ENCODE assay signal across 8 cellular contexts in the genomic region with DNA sequence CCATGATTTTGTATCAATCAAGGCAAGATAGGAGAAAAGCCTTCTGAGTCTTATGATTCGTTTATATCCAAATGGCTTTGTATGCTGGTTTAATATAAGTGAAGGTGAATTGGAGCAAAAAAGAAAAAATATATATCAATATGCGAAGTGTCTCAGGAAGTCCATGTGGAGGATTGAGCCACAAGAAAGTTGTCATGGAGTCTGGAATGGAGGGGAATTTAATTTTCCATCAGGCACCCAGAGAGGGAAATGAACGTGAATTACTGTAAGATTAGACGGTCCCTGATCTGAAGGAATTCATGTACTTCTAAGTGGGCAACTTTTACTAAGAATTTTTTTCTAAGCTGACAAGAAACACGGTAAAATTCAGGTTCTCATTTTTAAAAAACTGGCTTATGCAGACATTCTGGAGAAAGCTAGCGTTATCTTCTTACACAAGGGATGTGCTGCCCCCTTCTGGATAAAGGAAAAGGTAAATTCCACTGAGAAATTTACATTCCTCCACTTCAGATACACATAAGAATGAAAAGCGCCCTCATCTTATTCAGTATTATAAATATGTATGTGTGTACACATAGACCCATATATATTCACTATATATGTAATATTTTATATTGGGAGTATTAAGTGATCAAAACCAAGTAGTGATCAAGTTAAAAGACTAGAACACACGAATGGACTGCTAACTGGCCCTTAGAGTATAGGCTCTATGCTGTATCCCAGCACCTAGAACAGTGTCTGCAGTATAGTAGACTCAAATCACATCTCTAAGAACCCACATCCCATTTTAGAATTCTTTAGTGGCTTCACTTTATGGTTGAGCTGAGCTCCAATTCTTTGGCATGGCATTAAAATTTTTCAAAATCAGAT.
DNase-seq lines count a peak whose midpoint lies in the region; ATAC-seq, FAIRE-seq and TF ChIP-seq lines count a peak whose summit lies in the region.

No MANE protein-coding gene starts in this region.

- H3K9ac ChIP-seq in colonic mucosa (ENCODE audit: low read depth in 2 of 2, low read length in 2 of 2) = no peak overlapping the region

- H3K9me3 ChIP-seq in colonic mucosa (no peaks in the 10 kb centered on the region), mucosa of descending colon (no peaks in the 10 kb centered on the region), MG63 (no peaks in the 10 kb centered on the region)

- H3K27me3 ChIP-seq in colonic mucosa = no peaks in the 10 kb centered on the region
- H3K27me3 ChIP-seq in MG63 = no peaks in the 10 kb centered on the region

- H3K27ac ChIP-seq in colonic mucosa = no peak overlapping the region

- DNase-seq in ACHN (peak; percentile 80), GM18507 (ENCODE audit: extremely low spot score, insufficient read length, low read depth) (no peak), NCI-H748 treated with DMSO at 0.1 percent for 48 hours (lab: John Stamatoyannopoulos, UW) (peak; percentile 55), colonic mucosa (no peak), mucosa of descending colon (peak in 1 of 3 donors; percentile 39), MG63 (no peak)
- no peak for DNase-seq in stimulated activated CD4-positive, alpha-beta T cell treated with anti-CD3 and anti-CD28 coated beads, Interleukin-2, amount 100 ng/mL, for 48 hours

- TF ChIP-seq CTCF in colonic mucosa (IDR thresholded peaks at IDR 0.05) (peak; percentile 42), mucosa of descending colon (IDR thresholded peaks at IDR 0.05) (peak; percentile 10)

- peak; percentile 80 for ATAC-seq in HG03342 (IDR thresholded peaks at IDR 0.05; ENCODE audit: unreplicated experiment)
- peak; percentile 28 for ATAC-seq in mucosa of descending colon

- intact Hi-C loops in colonic mucosa (cut with DNase I) (loop anchor here (5.0 kb wide), 2 partner anchors 261 to 346 kb away; no protein-coding TSS in a partner anchor), mucosa of descending colon (cut with DNase I, micrococcal nuclease) (loop anchor here in 1 of 2 donors (5.0 to 10.0 kb wide), 2 partner anchors 261 to 348 kb away; no protein-coding TSS in a partner anchor)

- H3K4me1 ChIP-seq in colonic mucosa (no peaks in the 10 kb centered on the region), mucosa of descending colon (ENCODE audit: low read depth) (no peaks in the 10 kb centered on the region)

- H3K4me3 ChIP-seq in colonic mucosa (no peak overlapping the region), mucosa of descending colon (no peak overlapping the region), MG63 (no peak overlapping the region)

- peak; percentile 53 for FAIRE-seq in GM18507 (lab: Jason Lieb, UNC)

- in situ Hi-C loops in ACHN (cut with HindIII; ENCODE audit: low pct_ligation_motif_present, low pct_unique_long_range_greater_than_20kb, low sequenced_read_pairs) = loop anchor here (25.0 kb wide), 1 partner anchor 256 kb away; no protein-coding TSS in a partner anchor

- no peaks in the 10 kb centered on the region for H3K36me3 ChIP-seq in colonic mucosa
- H3K36me3 ChIP-seq in mucosa of descending colon (ENCODE audit: low read depth) = no peaks in the 10 kb centered on the region
- no peaks in the 10 kb centered on the region for H3K36me3 ChIP-seq in MG63

Comparison
In these comparisons a context has a peak if more than half of its experiments do, and no peak if none do; other contexts are left out.
1. DNase-seq: peak in ACHN (single experiment) and NCI-H748 treated with DMSO at 0.1 percent for 48 hours (single experiment); none in GM18507 (single experiment), colonic mucosa (single experiment), MG63 (single experiment) and stimulated activated CD4-positive, alpha-beta T cell treated with anti-CD3 and anti-CD28 coated beads, Interleukin-2, amount 100 ng/mL, for 48 hours (0 of 2).